Comparison of ENCODE assay signal across 8 cellular contexts in genomic region chr7:143287935-143288826, GRCh38.
DNase-seq lines count a peak whose midpoint lies in the region; ATAC-seq lines count a peak whose summit lies in the region.

CASP2 (plus strand) TSS chr7:143288351; CDS start chr7:143288456, 105 bp downstream.

- H3K4me1 Mint-ChIP-seq in central memory CD8-positive, alpha-beta T cell, result peaks cover 44% of the 10 kb centered on the region

- ATAC-seq in GM19043 (IDR thresholded peaks at IDR 0.05; ENCODE audit: low read depth, unreplicated experiment) (peak; percentile 87), HG03354 (IDR thresholded peaks at IDR 0.05; ENCODE audit: poor library complexity, severe bottlenecking, unreplicated experiment) (peak; percentile 85)
- ATAC-seq in central memory CD8-positive, alpha-beta T cell (replicated peaks; ENCODE audit: extremely low read depth, poor library complexity, severe bottlenecking), result peak; percentile 96

- no peaks in the 10 kb centered on the region for H3K9me3 Mint-ChIP-seq in central memory CD8-positive, alpha-beta T cell

- H3K4me3 Mint-ChIP-seq in central memory CD8-positive, alpha-beta T cell, result peak within 1 kb of the TSS; percentile 96

- H3K27me3 Mint-ChIP-seq in central memory CD8-positive, alpha-beta T cell, result no peaks in the 10 kb centered on the region

- DNase-seq in AG20443 (ENCODE audit: low spot score) (peak; percentile 100), NCI-H446 (lab: John Stamatoyannopoulos, UW) (peak; percentile 78 to 93), islet precursor cell (peak; percentile 98)
- peak; percentile 97 for DNase-seq in activated CD4-positive, CD25-positive, alpha-beta regulatory T cell treated with anti-CD3 and anti-CD28 coated beads, Interleukin-2, amount 50 U/mL, for 16 hours (ENCODE audit: low read depth, low spot score)
- peak; percentile 94 for DNase-seq in central memory CD8-positive, alpha-beta T cell (ENCODE audit: low spot score in 2 of 2)
- peak; percentile 99 for DNase-seq in stimulated activated CD4-positive, alpha-beta T cell treated with anti-CD3 and anti-CD28 coated beads, Interleukin-12 subunit alpha, Interleukin-12 subunit beta, amount 100 ng/mL, for 4 hours

- H3K27ac Mint-ChIP-seq in central memory CD8-positive, alpha-beta T cell (ENCODE audit: low read depth), result peak within 1 kb of the TSS; percentile 87

- H3K36me3 Mint-ChIP-seq in central memory CD8-positive, alpha-beta T cell (ENCODE audit: insufficient read depth), result peaks cover 31% of the 10 kb centered on the region

Comparison
In these comparisons a context has a peak if more than half of its experiments do, and no peak if none do; other contexts are left out.
1. Peak in every context shown above with its lines: DNase-seq and ATAC-seq.